Comparison of ENCODE assay signal across 15 cellular contexts in genomic region chr11:134905966-134906955, GRCh38.
A peak's percentile ranks its signal among the peaks of the same experiment; 100 is the strongest.
DNase-seq lines count a peak whose midpoint lies in the region; ATAC-seq and TF ChIP-seq lines count a peak whose summit lies in the region.
"Had no signal": no experiment of that assay in that cellular context is flagged by ENCODE, and none has a peak within 500 bp of the region (broad histone marks: within the 10 kb centered on the region; RNA-seq: fewer than 3 reads in every experiment).

No MANE protein-coding gene starts in this region.

- intact Hi-C loops in Right ventricle myocardium superior (cut with DNase I) (no loop called here), left ventricle myocardium inferior (cut with micrococcal nuclease) (no loop called here), esophagus muscularis mucosa (cut with DNase I) (no loop called here), upper lobe of right lung (cut with DNase I) (no loop called here)

- no peak overlapping the region for H3K27ac ChIP-seq in left ventricle myocardium inferior (replicated peaks)
- no peak overlapping the region for H3K27ac ChIP-seq in esophagus muscularis mucosa (replicated peaks in 1 of 4)
- peak overlapping the region; percentile 37 for H3K27ac ChIP-seq in upper lobe of right lung
- no peak overlapping the region for H3K27ac ChIP-seq in gastroesophageal sphincter
- H3K27ac ChIP-seq: GM23248 had no signal

- H3K9me3 ChIP-seq in left ventricle myocardium inferior (replicated peaks) = no peaks in the 10 kb centered on the region
- H3K9me3 ChIP-seq in esophagus muscularis mucosa = no peaks in the 10 kb centered on the region
- no peaks in the 10 kb centered on the region for H3K9me3 ChIP-seq in upper lobe of right lung
- H3K9me3 ChIP-seq in gastroesophageal sphincter = no peaks in the 10 kb centered on the region

- ATAC-seq in Right ventricle myocardium superior (ENCODE audit: poor library complexity) (peak; percentile 46), upper lobe of right lung (no peak), gastroesophageal sphincter (no peak)
- ATAC-seq: GM12878 had no signal

- H3K4me1 ChIP-seq in left ventricle myocardium inferior = peaks cover 23% of the 10 kb centered on the region
- peaks cover 0 to 14% (median 3%) of the 10 kb centered on the region in 4 donors for H3K4me1 ChIP-seq in esophagus muscularis mucosa
- H3K4me1 ChIP-seq in upper lobe of right lung = peaks cover 3% of the 10 kb centered on the region
- H3K4me1 ChIP-seq in gastroesophageal sphincter = peaks cover 0 to 11% (median 0%) of the 10 kb centered on the region in 3 donors

- no peak for DNase-seq in Right ventricle myocardium superior
- DNase-seq in left ventricle myocardium inferior = no peak
- peak; percentile 63 for DNase-seq in NCI-H1092 (lab: John Stamatoyannopoulos, UW)
- DNase-seq in esophagus muscularis mucosa (ENCODE audit: extremely low spot score) = peak; percentile 91
- no peak for DNase-seq in upper lobe of right lung
- DNase-seq in superior temporal gyrus (ENCODE audit: extremely low spot score) = no peak
- no peak for DNase-seq in NK-92 treated with Interleukin-12 subunit alpha and Interleukin-12 subunit beta, amount 100 ng/mL, for 24 hours (lab: John Stamatoyannopoulos, UW)
- DNase-seq: CD4-positive, alpha-beta memory T cell; GM23248; NCI-H1048; NCI-H187 treated with DMSO at 0.1 percent for 48 hours; NCI-H526; SHP77 had no signal

- TF ChIP-seq CTCF in left ventricle myocardium inferior (IDR thresholded peaks at IDR 0.05; ENCODE audit: borderline replicate concordance) = no peak
- TF ChIP-seq CTCF in esophagus muscularis mucosa (IDR thresholded peaks at IDR 0.05) = no peak
- no peak for TF ChIP-seq CTCF in upper lobe of right lung (IDR thresholded peaks at IDR 0.05)
- no peak for TF ChIP-seq CTCF in gastroesophageal sphincter (IDR thresholded peaks at IDR 0.05)

- TF ChIP-seq POLR2A in esophagus muscularis mucosa (IDR thresholded peaks at IDR 0.05; ENCODE audit: low read depth) (no peak), gastroesophageal sphincter (IDR thresholded peaks at IDR 0.05) (no peak)

- no peaks in the 10 kb centered on the region for H3K36me3 ChIP-seq in left ventricle myocardium inferior
- no peaks in the 10 kb centered on the region for H3K36me3 ChIP-seq in esophagus muscularis mucosa
- no peaks in the 10 kb centered on the region for H3K36me3 ChIP-seq in upper lobe of right lung
- H3K36me3 ChIP-seq in gastroesophageal sphincter = no peaks in the 10 kb centered on the region

- TF ChIP-seq EP300 in esophagus muscularis mucosa (IDR thresholded peaks at IDR 0.05) (no peak), gastroesophageal sphincter (IDR thresholded peaks at IDR 0.05) (no peak)

- H3K4me3 ChIP-seq in left ventricle myocardium inferior = no peak overlapping the region
- no peak overlapping the region for H3K4me3 ChIP-seq in esophagus muscularis mucosa
- H3K4me3 ChIP-seq in upper lobe of right lung = no peak overlapping the region
- no peak overlapping the region for H3K4me3 ChIP-seq in gastroesophageal sphincter
- H3K4me3 ChIP-seq: GM12878, GM23248 had no signal

- WGBS in esophagus muscularis mucosa = 68% methylated on average over 26 of the region's 33 CpGs
- WGBS in gastroesophageal sphincter (ENCODE audit: low coverage in 1 of 2), 2 donors = 65 to 70% methylated on average over 17 to 20 of the region's 33 CpGs

- H3K27me3 ChIP-seq in left ventricle myocardium inferior (ENCODE audit: low read depth) (peaks cover 74% of the 10 kb centered on the region), esophagus muscularis mucosa (peaks cover 0 to 45% (median 7%) of the 10 kb centered on the region in 4 donors), upper lobe of right lung (no peaks in the 10 kb centered on the region), gastroesophageal sphincter (peaks cover 52% of the 10 kb centered on the region)

Comparison
In these comparisons a context has a peak if more than half of its experiments do, and no peak if none do; other contexts are left out.
1. DNase-seq: peak in NCI-H1092 (single experiment) and esophagus muscularis mucosa (single experiment); none in Right ventricle myocardium superior (single experiment), left ventricle myocardium inferior (single experiment), upper lobe of right lung (single experiment), superior temporal gyrus (single experiment) and NK-92 treated with Interleukin-12 subunit alpha and Interleukin-12 subunit beta, amount 100 ng/mL, for 24 hours (single experiment).